ENCODE assay signal across 15 cellular contexts in genomic region chr2:195696012-195696411, GRCh38. TPM values are rescaled to one million over a fixed set of nuclear protein-coding genes. Genes with fewer than 3 reads are reported as not detected.
DNase-seq lines count a peak whose midpoint lies in the region; ATAC-seq and TF ChIP-seq lines count a peak whose summit lies in the region.
"Had no signal": no experiment of that assay in that cellular context is flagged by ENCODE, and none has a peak within 500 bp of the region (broad histone marks: within the 10 kb centered on the region; RNA-seq: fewer than 3 reads in every experiment).

No MANE protein-coding gene starts in this region.

- intact Hi-C loops in CD8-positive, alpha-beta T cell (cut with DNase I, micrococcal nuclease): no loop called here
- intact Hi-C loops in OCI-LY7 (cut with micrococcal nuclease; ENCODE audit: unreplicated experiment) (no loop called here), vagina (cut with DNase I) (no loop called here)

- ATAC-seq in CD8-positive, alpha-beta T cell: no peak
- ATAC-seq in GM21515 (IDR thresholded peaks at IDR 0.05; ENCODE audit: unreplicated experiment): peak; percentile 60
- ATAC-seq in stimulated activated memory B cell treated with anti-CD40 and anti-IgM and Interleukin-4, amounts not matched to agents 10 μg/mL and 1 μg/mL and 100 μg/mL, for 72 hours: no peak
- ATAC-seq: HepG2 had no signal

- peaks cover 3% of the 10 kb centered on the region for H3K36me3 ChIP-seq in CD8-positive, alpha-beta T cell (ENCODE audit: insufficient read depth, low read length)
- no peaks in the 10 kb centered on the region; the same call in 1 of the 2 replicates for H3K36me3 ChIP-seq in OCI-LY7 (ENCODE audit: insufficient read depth, low read length)
- H3K36me3 ChIP-seq in vagina: peaks cover 0 to 10% of the 10 kb centered on the region in 2 donors

- TF ChIP-seq POLR2A in vagina (IDR thresholded peaks at IDR 0.05): no peak

- H4K20me1 ChIP-seq in OCI-LY7 (ENCODE audit: insufficient read depth, low read length): no peaks in the 10 kb centered on the region

- H3K4me2 ChIP-seq in OCI-LY7 (ENCODE audit: low read length): 0 out of 2 replicates have a peak overlapping the region, but pooled peaks have one; percentile 10

- no peak overlapping the region for H2AFZ ChIP-seq in OCI-LY7 (ENCODE audit: low read length)

- no peaks in the 10 kb centered on the region for H3K9me2 ChIP-seq in OCI-LY7 (ENCODE audit: insufficient read depth, low read length)

- peaks cover 5% of the 10 kb centered on the region for H3K9me3 ChIP-seq in CD8-positive, alpha-beta T cell (ENCODE audit: low read length)
- H3K9me3 ChIP-seq in OCI-LY7 (ENCODE audit: low read length) (peaks cover 12% of the 10 kb centered on the region; the same call in 1 of the 2 replicates), vagina (peaks cover 12% of the 10 kb centered on the region)
- H3K9me3 ChIP-seq: BE2C, HAP-1 had no signal

- H3K79me2 ChIP-seq in OCI-LY7 (ENCODE audit: insufficient read depth, low read depth, low read length): no peaks in the 10 kb centered on the region

- DNase-seq in CD8-positive, alpha-beta T cell: no peak
- DNase-seq in OCI-LY7 (ENCODE audit: low spot score) (peak; percentile 7), vagina (ENCODE audit: extremely low spot score in 2 of 2) (no peak), hypothalamus (lab: John Stamatoyannopoulos, UW) (no peak), NCI-H226 (no peak)
- DNase-seq: BE2C; CD4-positive, alpha-beta memory T cell; COR-L47; DMS53; GF-D8 had no signal

- POLR2A ChIA-PET in CD8-positive, alpha-beta T cell (lab: Charles Lee): no interaction called here
- POLR2A ChIA-PET in OCI-LY7 (lab: Charles Lee): interaction anchor here (0.7 to 1.5 kb wide), 2 partner anchors 9 to 135 kb away, joined by 4 to 8 read pairs; no protein-coding TSS in a partner anchor

- no peak overlapping the region for H3K4me3 ChIP-seq in CD8-positive, alpha-beta T cell (ENCODE audit: low read depth, low read length)
- H3K4me3 ChIP-seq in OCI-LY7 (ENCODE audit: low read depth, low read length, poor library complexity, severe bottlenecking) (no peak overlapping the region), vagina (no peak overlapping the region)
- H3K4me3 ChIP-seq: HAP-1 had no signal

- H3K27ac Mint-ChIP-seq in CD8-positive, alpha-beta T cell: peak overlapping the region; percentile 24
- peak overlapping the region; percentile 51 for H3K27ac Mint-ChIP-seq in stimulated activated memory B cell treated with anti-CD40 and anti-IgM and Interleukin-4, amounts not matched to agents 10 μg/mL and 1 μg/mL and 100 μg/mL, for 72 hours

- BruUV-seq in OCI-LY7 (replicated peaks; lab: Mats Ljungman, UMichigan): no TSS peak

- H3K4me1 ChIP-seq in CD8-positive, alpha-beta T cell (ENCODE audit: insufficient read depth, low read length): no peaks in the 10 kb centered on the region
- H3K4me1 ChIP-seq in OCI-LY7 (ENCODE audit: insufficient read depth, low read length, poor library complexity, severe bottlenecking): peaks cover 6% of the 10 kb centered on the region
- H3K4me1 ChIP-seq in vagina: no peaks in the 10 kb centered on the region
- H3K4me1 ChIP-seq: BE2C had no signal

- H3K9me3 Mint-ChIP-seq in CD8-positive, alpha-beta T cell: peaks cover 33% of the 10 kb centered on the region
- H3K9me3 Mint-ChIP-seq in stimulated activated memory B cell treated with anti-CD40 and anti-IgM and Interleukin-4, amounts not matched to agents 10 μg/mL and 1 μg/mL and 100 μg/mL, for 72 hours: peaks cover 32% of the 10 kb centered on the region

- H3K27me3 ChIP-seq in CD8-positive, alpha-beta T cell (ENCODE audit: insufficient read depth, low read length): no peaks in the 10 kb centered on the region
- no peaks in the 10 kb centered on the region for H3K27me3 ChIP-seq in vagina
- H3K27me3 ChIP-seq: BE2C had no signal

- H3K27me3 Mint-ChIP-seq in CD8-positive, alpha-beta T cell (ENCODE audit: low read depth): no peaks in the 10 kb centered on the region
- no peaks in the 10 kb centered on the region for H3K27me3 Mint-ChIP-seq in stimulated activated memory B cell treated with anti-CD40 and anti-IgM and Interleukin-4, amounts not matched to agents 10 μg/mL and 1 μg/mL and 100 μg/mL, for 72 hours
- H3K27me3 Mint-ChIP-seq: CD4-positive, alpha-beta memory T cell had no signal

- H3K27ac ChIP-seq in CD8-positive, alpha-beta T cell (ENCODE audit: low read depth, low read length): no peak overlapping the region
- H3K27ac ChIP-seq in OCI-LY7 (ENCODE audit: low read depth, low read length, poor library complexity, severe bottlenecking) (no peak overlapping the region), vagina (no peak overlapping the region)
- H3K27ac ChIP-seq: C4-2B had no signal

- peaks cover 59% of the 10 kb centered on the region for H3K4me1 Mint-ChIP-seq in CD8-positive, alpha-beta T cell (ENCODE audit: low read depth)
- H3K4me1 Mint-ChIP-seq in stimulated activated memory B cell treated with anti-CD40 and anti-IgM and Interleukin-4, amounts not matched to agents 10 μg/mL and 1 μg/mL and 100 μg/mL, for 72 hours: peaks cover 71% of the 10 kb centered on the region

- H3K4me3 Mint-ChIP-seq in CD8-positive, alpha-beta T cell: no peak overlapping the region
- H3K4me3 Mint-ChIP-seq in stimulated activated memory B cell treated with anti-CD40 and anti-IgM and Interleukin-4, amounts not matched to agents 10 μg/mL and 1 μg/mL and 100 μg/mL, for 72 hours: no peak overlapping the region

- CTCF ChIA-PET in CD8-positive, alpha-beta T cell (lab: Charles Lee): no interaction called here
- CTCF ChIA-PET in OCI-LY7 (lab: Charles Lee; ENCODE audit: unreplicated experiment): no interaction called here

- H3K36me3 Mint-ChIP-seq in CD8-positive, alpha-beta T cell: peaks cover 85% of the 10 kb centered on the region
- H3K36me3 Mint-ChIP-seq in stimulated activated memory B cell treated with anti-CD40 and anti-IgM and Interleukin-4, amounts not matched to agents 10 μg/mL and 1 μg/mL and 100 μg/mL, for 72 hours: peaks cover 93% of the 10 kb centered on the region

- no peak for TF ChIP-seq CTCF in CD8-positive, alpha-beta T cell (IDR thresholded peaks at IDR 0.05)
- TF ChIP-seq CTCF in OCI-LY7 (conservative IDR thresholded peaks at IDR 0.05; ENCODE audit: low read length) (no peak), vagina (IDR thresholded peaks at IDR 0.05) (no peak)

RNA-seq across cellular contexts. Expression of gene SLC39A10, which starts 39.0 kb away (rescaled TPM):
- 10 to 100 TPM; 35.0 to 36.3 TPM for total RNA-seq in CD8-positive, alpha-beta T cell
- 14.7 and 19.6 TPM in 2 replicates for total RNA-seq in OCI-LY7 (2014; rRNA removed; shearing (Covaris generic))
- total RNA-seq in OCI-LY7 (2022) (31.9 and 34.1 TPM in 2 replicates), vagina (10.6 TPM)
